ENCODE assay signal across 8 cellular contexts in genomic region chr20:63707558-63708300, GRCh38. TPM values are rescaled to one million over a fixed set of nuclear protein-coding genes. Genes with fewer than 3 reads are reported as not detected.
DNase-seq lines count a peak whose midpoint lies in the region; ATAC-seq, FAIRE-seq and TF ChIP-seq lines count a peak whose summit lies in the region.

Gene ARFRP1 (minus strand): TSS chr20:63707976. CDS start chr20:63707091, 885 bp downstream.
Gene ZGPAT (plus strand): TSS chr20:63708039. CDS start chr20:63708581, 542 bp downstream.

- H3K36me3 Mint-ChIP-seq in mesothelial cell of epicardium = peaks cover 35% of the 10 kb centered on the region

- H3K4me1 Mint-ChIP-seq in mesothelial cell of epicardium = peaks cover 15% of the 10 kb centered on the region

- H3K79me2 ChIP-seq in OCI-LY3 (ENCODE audit: low read length) = peaks cover 68% of the 10 kb centered on the region
- peaks cover 64% of the 10 kb centered on the region for H3K79me2 ChIP-seq in endothelial cell of umbilical vein (ENCODE audit: control insufficient read depth, insufficient read depth, low read length)

- H3K27ac Mint-ChIP-seq in mesothelial cell of epicardium = peak within 1 kb of the TSS; percentile 91

- no TSS peak for BruUV-seq in endothelial cell of umbilical vein (replicated peaks; lab: Mats Ljungman, UMichigan)

- intact Hi-C loops in endothelial cell of umbilical vein (cut with micrococcal nuclease) = loop anchor here (1.0 to 5.0 kb wide), 5 partner anchors 33 to 250 kb away; partner anchors contain the start of genes GMEB2, RTEL1, TPD52L2 and UCKL1

- H3K27ac ChIP-seq in HUES6 (ENCODE audit: low read depth, low read length) = peak within 1 kb of the TSS; percentile 34; the same call in 1 of the 2 replicates
- H3K27ac ChIP-seq in OCI-LY3 (ENCODE audit: low read length) = peak within 1 kb of the TSS; percentile 59
- peak within 1 kb of the TSS; percentile 29 for H3K27ac ChIP-seq in endothelial cell of umbilical vein (ENCODE audit: insufficient read depth, low read depth, low read length)

- H2AFZ ChIP-seq in OCI-LY3 (ENCODE audit: low read depth, low read length) = no peak within 1 kb of the TSS
- H2AFZ ChIP-seq in endothelial cell of umbilical vein (ENCODE audit: low read depth, low read length) = peak within 1 kb of the TSS; percentile 12

- 0 out of 2 replicates have a peak, but pooled peaks have one; percentile 4 for TF ChIP-seq CTCF in OCI-LY3 (IDR thresholded peaks at IDR 0.05; ENCODE audit: low read depth, low read length)
- TF ChIP-seq CTCF in endothelial cell of umbilical vein (IDR thresholded peaks at IDR 0.05; ENCODE audit: extremely low read depth in 1 of 2, insufficient read depth in 1 of 2, low read depth in 1 of 2, low read length in 2 of 2) = no peak
- TF ChIP-seq CTCF in mesothelial cell of epicardium (IDR thresholded peaks at IDR 0.05; ENCODE audit: unreplicated experiment) = no peak

- peak within 1 kb of the TSS; percentile 83 for H3K4me3 Mint-ChIP-seq in mesothelial cell of epicardium

- H3K36me3 ChIP-seq in HUES6 (ENCODE audit: control insufficient read depth, insufficient read depth, low read length) (peaks cover 66% of the 10 kb centered on the region), OCI-LY3 (replicated peaks; ENCODE audit: low read depth, low read length) (peaks cover 53% of the 10 kb centered on the region), endothelial cell of umbilical vein (ENCODE audit: control insufficient read depth in 2 of 2, extremely low read depth in 1 of 2, insufficient read depth in 2 of 2, low read length in 2 of 2) (peaks cover 13 to 28% of the 10 kb centered on the region in 2 experiments)

- CTCF ChIA-PET in endothelial cell of umbilical vein (lab: Charles Lee) = interaction anchor here (0.6 to 2.8 kb wide), 18 partner anchors 10 to 266 kb away, joined by 3 to 19 read pairs (median 5); partner anchors contain the start of genes GMEB2, LIME1, RTEL1 and SLC2A4RG

- dilution Hi-C loops in endothelial cell of umbilical vein (cut with MboI; ENCODE audit: extremely low pct_ligation_motif_present, low sequenced_read_pairs) = no loop called here

- no peaks in the 10 kb centered on the region for H3K9me3 ChIP-seq in HUES6 (ENCODE audit: control insufficient read depth, insufficient read depth, low read depth, low read length)
- H3K9me3 ChIP-seq in OCI-LY3 (ENCODE audit: insufficient read depth, low read length) = no peaks in the 10 kb centered on the region
- no peaks in the 10 kb centered on the region for H3K9me3 ChIP-seq in endothelial cell of umbilical vein (replicated peaks; ENCODE audit: control insufficient read depth, insufficient read depth, low read length)

- peaks cover 6% of the 10 kb centered on the region for H3K9me3 Mint-ChIP-seq in mesothelial cell of epicardium

- no peaks in the 10 kb centered on the region for H3K9me1 ChIP-seq in endothelial cell of umbilical vein (replicated peaks; ENCODE audit: control insufficient read depth, extremely low read depth, insufficient read depth, low read length)

- H3K4me1 ChIP-seq in HUES6 (ENCODE audit: control insufficient read depth, insufficient read depth, low read length) (peaks cover 8% of the 10 kb centered on the region), OCI-LY3 (ENCODE audit: low read length) (peaks cover 17% of the 10 kb centered on the region), endothelial cell of umbilical vein (ENCODE audit: control insufficient read depth, extremely low read depth, insufficient read depth, low read length) (peaks cover 14% of the 10 kb centered on the region)

- POLR2A ChIA-PET in endothelial cell of umbilical vein (lab: Charles Lee) = interaction anchor here (0.6 to 1.8 kb wide), 3 partner anchors 8 to 49 kb away, joined by 3 to 9 read pairs (median 8); partner anchors contain the start of gene RTEL1

- H3K27me3 Mint-ChIP-seq in mesothelial cell of epicardium (ENCODE audit: low read depth) = no peaks in the 10 kb centered on the region

- 0 out of 2 replicates have a peak, but pooled peaks cover 4% of the 10 kb centered on the region for H4K20me1 ChIP-seq in OCI-LY3 (ENCODE audit: insufficient read depth, low read length)
- no peaks in the 10 kb centered on the region for H4K20me1 ChIP-seq in endothelial cell of umbilical vein (replicated peaks; ENCODE audit: control insufficient read depth, extremely low read depth, insufficient read depth, low read length)

- TF ChIP-seq POLR2A in endothelial cell of umbilical vein (IDR thresholded peaks at IDR 0.05; ENCODE audit: low read depth, low read length) = peak; percentile 44

- DNase-seq in COLO668 (lab: John Stamatoyannopoulos, UW; ENCODE audit: unreplicated experiment) (peak; percentile 95), endothelial cell of umbilical vein (ENCODE audit: low read depth, low spot score) (peak; percentile 81), mesothelial cell of epicardium (ENCODE audit: low spot score in 2 of 2, unreplicated experiment in 2 of 2) (peak; percentile 56 to 76)
- DNase-seq in activated CD8-positive, alpha-beta memory T cell treated with anti-CD3 and anti-CD28 coated beads, Interleukin-2, amount 50 U/mL, for 4 hours = peak; percentile 90
- peak; percentile 81 to 84 for DNase-seq in stimulated activated CD8-positive, alpha-beta memory T cell treated with anti-CD3 and anti-CD28 coated beads, Interleukin-15, amount 100 ng/mL, for 48 hours (ENCODE audit: low read depth in 2 of 2)

- peak within 1 kb of the TSS; percentile 78 for H3K4me3 ChIP-seq in HUES6 (ENCODE audit: low read depth, low read length)
- peak within 1 kb of the TSS; percentile 85 for H3K4me3 ChIP-seq in OCI-LY3 (ENCODE audit: low read length)
- H3K4me3 ChIP-seq in endothelial cell of umbilical vein (replicated peaks in 1 of 3; ENCODE audit: insufficient read depth in 1 of 3, low read depth in 1 of 3, low read length in 3 of 3) = peak within 1 kb of the TSS; percentile 62 to 77 (median 70)

- H3K9ac ChIP-seq in HUES6 (ENCODE audit: low read length) (peak within 1 kb of the TSS; percentile 92), OCI-LY3 (ENCODE audit: low read length) (peak within 1 kb of the TSS; percentile 80), endothelial cell of umbilical vein (replicated peaks; ENCODE audit: extremely low read depth, insufficient read depth, low read length) (peak within 1 kb of the TSS; percentile 73)

- ATAC-seq in GM21367 (IDR thresholded peaks at IDR 0.05; ENCODE audit: unreplicated experiment) = peak; percentile 50

- FAIRE-seq in endothelial cell of umbilical vein (lab: Jason Lieb, UNC) = peak; percentile 82

- H3K4me2 ChIP-seq in OCI-LY3 (ENCODE audit: low read length) (peak within 1 kb of the TSS; percentile 93), endothelial cell of umbilical vein (ENCODE audit: insufficient read depth, low read length) (peak within 1 kb of the TSS; percentile 64)

- no peaks in the 10 kb centered on the region for H3K27me3 ChIP-seq in HUES6 (ENCODE audit: control insufficient read depth, insufficient read depth, low read length)
- no peaks in the 10 kb centered on the region for H3K27me3 ChIP-seq in OCI-LY3 (ENCODE audit: low read depth, low read length)
- H3K27me3 ChIP-seq in endothelial cell of umbilical vein (ENCODE audit: control insufficient read depth in 2 of 2, insufficient read depth in 2 of 2, low read length in 2 of 2) = no peaks in the 10 kb centered on the region

TF ChIP-seq in endothelial cell of umbilical vein, 7 proteins besides CTCF, POLR2A, EP300 and RAD21:
- TF ChIP-seq JUN (IDR thresholded peaks at IDR 0.05; ENCODE audit: borderline replicate concordance, insufficient read depth, insufficient read length, low read depth) = no peak
- no peak for TF ChIP-seq FOS (IDR thresholded peaks at IDR 0.05; ENCODE audit: borderline replicate concordance, insufficient read depth, low read length)
- TF ChIP-seq EZH2 (IDR thresholded peaks at IDR 0.05; ENCODE audit: borderline replicate concordance, low read depth, low read length, severe bottlenecking) = no peak
- TF ChIP-seq MAX (IDR thresholded peaks at IDR 0.05; ENCODE audit: insufficient read depth, insufficient read length) = peak; percentile 3
- TF ChIP-seq GATA2 (IDR thresholded peaks at IDR 0.05; ENCODE audit: insufficient read depth, insufficient read length, low read depth, low read length) = no peak
- TF ChIP-seq MYC (IDR thresholded peaks at IDR 0.05; ENCODE audit: low read depth, low read length) = no peak
- TF ChIP-seq POLR2AphosphoS5 (IDR thresholded peaks at IDR 0.05; ENCODE audit: insufficient read depth, low read depth, low read length) = peak; percentile 84

RNA-seq across cellular contexts. Expression of gene ARFRP1, which starts in this region (rescaled TPM):
- total RNA-seq in endothelial cell of umbilical vein (51.6 and 56.3 TPM in 2 replicates), mesothelial cell of epicardium (45.3 to 47.2 TPM (median 46.1 TPM) in 3 replicates)
- polyA plus RNA-seq in endothelial cell of umbilical vein = 37.0 and 48.7 TPM in 2 replicates
- polyA plus RNA-seq in endothelial cell of umbilical vein (2011; cell fraction: cytosol; rRNA removed) = 41.4 and 44.3 TPM in 2 replicates
- polyA plus RNA-seq in endothelial cell of umbilical vein (2011; cell fraction: nucleus; rRNA removed) = 67.4 and 69.3 TPM in 2 replicates
- polyA plus RNA-seq in endothelial cell of umbilical vein (2012) = 27.5 and 41.6 TPM in 2 replicates
- 19.9 and 33.6 TPM in 2 replicates for polyA minus RNA-seq in endothelial cell of umbilical vein
- polyA minus RNA-seq in endothelial cell of umbilical vein (2011; cell fraction: cytosol; rRNA and poly(A)+ RNA removed) = 14.3 TPM
- polyA minus RNA-seq in endothelial cell of umbilical vein (2011; cell fraction: nucleus; rRNA and poly(A)+ RNA removed) = 25.8 and 29.8 TPM in 2 replicates

RNA-seq across cellular contexts. Expression of gene ZGPAT, which starts in this region (rescaled TPM):
- 29.3 and 31.7 TPM in 2 replicates for total RNA-seq in endothelial cell of umbilical vein
- 23.1 and 24.4 TPM in 2 replicates for polyA plus RNA-seq in endothelial cell of umbilical vein
- 17.1 and 21.5 TPM in 2 replicates for polyA plus RNA-seq in endothelial cell of umbilical vein (2011; cell fraction: cytosol; rRNA removed)
- polyA plus RNA-seq in endothelial cell of umbilical vein (2011; cell fraction: nucleus; rRNA removed) = 73.2 and 78.6 TPM in 2 replicates
- 17.7 and 23.6 TPM in 2 replicates for polyA plus RNA-seq in endothelial cell of umbilical vein (2012)
- polyA minus RNA-seq in endothelial cell of umbilical vein = 15.8 and 27.3 TPM in 2 replicates
- 19.4 TPM for polyA minus RNA-seq in endothelial cell of umbilical vein (2011; cell fraction: cytosol; rRNA and poly(A)+ RNA removed)
- 9.3 and 16.8 TPM in 2 replicates for polyA minus RNA-seq in endothelial cell of umbilical vein (2011; cell fraction: nucleus; rRNA and poly(A)+ RNA removed)
- total RNA-seq in mesothelial cell of epicardium = 31.3 to 36.6 TPM (median 34.6 TPM) in 3 replicates

Comparison
In these comparisons a context has a peak if more than half of its experiments do, and no peak if none do; other contexts are left out.
1. Peak in every context shown above with its lines: DNase-seq, ATAC-seq, H3K4me3 ChIP-seq and H3K27ac ChIP-seq.